Comparison of ENCODE assay signal across 1 cellular context in genomic region chr11:66459138-66459778, GRCh38.
TF ChIP-seq lines count a peak whose summit lies in the region.

No MANE protein-coding gene starts in this region.

TF ChIP-seq in K562, 482 proteins besides CTCF, POLR2A, EP300 and RAD21:
- TF ChIP-seq ELF4 (CRISPR knock-in tag; IDR thresholded peaks at IDR 0.05): no peak
- TF ChIP-seq ZNF316 (IDR thresholded peaks at IDR 0.05): peak; percentile 19; the same call in 1 of the 2 replicates
- no peak for TF ChIP-seq MAFG (tag; conservative IDR thresholded peaks at IDR 0.05)
